ENCODE assay signal across 1 cellular context in the genomic region with DNA sequence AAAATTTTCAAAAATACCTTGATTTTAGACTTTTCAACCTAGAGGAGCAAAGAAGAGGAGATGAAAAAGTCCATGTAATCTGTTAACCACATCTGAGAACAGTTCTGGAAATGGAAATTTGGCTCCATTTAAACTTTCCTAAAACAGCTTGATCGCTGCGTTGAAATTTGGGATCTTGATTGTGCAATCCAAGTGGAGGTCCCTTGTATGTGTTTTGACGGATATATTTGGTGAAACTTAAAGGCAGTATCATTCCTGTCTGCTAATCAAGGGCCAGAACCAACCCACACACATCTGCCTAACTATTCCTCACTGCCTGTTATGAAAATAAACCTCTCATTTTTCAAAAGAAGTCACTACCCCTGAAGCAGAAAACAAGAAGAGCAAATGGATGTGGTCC.
TF ChIP-seq lines count a peak whose summit lies in the region.

No MANE protein-coding gene starts in this region.

TF ChIP-seq in HepG2, 621 proteins besides CTCF, POLR2A, EP300 and RAD21:
- TF ChIP-seq CEBPB (IDR thresholded peaks at IDR 0.05; ENCODE audit: borderline replicate concordance, low read depth, low read length) (peak; percentile 92), ZNF501 (CRISPR knock-in tag; IDR thresholded peaks at IDR 0.05) (no peak), MATR3 (CRISPR knock-in tag; IDR thresholded peaks at IDR 0.05) (no peak), SMARCC2 (IDR thresholded peaks at IDR 0.05) (no peak), CEBPG (CRISPR knock-in tag; IDR thresholded peaks at IDR 0.05) (peak; percentile 52), SUZ12 (IDR thresholded peaks at IDR 0.05; ENCODE audit: low read depth, low read length) (no peak), ZNF292 (CRISPR knock-in tag; IDR thresholded peaks at IDR 0.05; ENCODE audit: borderline replicate concordance, low read depth) (no peak), YEATS4 (CRISPR knock-in tag; IDR thresholded peaks at IDR 0.05; ENCODE audit: borderline replicate concordance) (no peak), ZNF17 (CRISPR knock-in tag; IDR thresholded peaks at IDR 0.05) (no peak), NR2F2 (IDR thresholded peaks at IDR 0.05; ENCODE audit: borderline replicate concordance, low read depth) (no peak), YY1 (IDR thresholded peaks at IDR 0.05; ENCODE audit: insufficient read depth, insufficient replicate concordance, low read depth, low read length) (no peak)
